Comparison of ENCODE assay signal across 8 cellular contexts in the genomic region with DNA sequence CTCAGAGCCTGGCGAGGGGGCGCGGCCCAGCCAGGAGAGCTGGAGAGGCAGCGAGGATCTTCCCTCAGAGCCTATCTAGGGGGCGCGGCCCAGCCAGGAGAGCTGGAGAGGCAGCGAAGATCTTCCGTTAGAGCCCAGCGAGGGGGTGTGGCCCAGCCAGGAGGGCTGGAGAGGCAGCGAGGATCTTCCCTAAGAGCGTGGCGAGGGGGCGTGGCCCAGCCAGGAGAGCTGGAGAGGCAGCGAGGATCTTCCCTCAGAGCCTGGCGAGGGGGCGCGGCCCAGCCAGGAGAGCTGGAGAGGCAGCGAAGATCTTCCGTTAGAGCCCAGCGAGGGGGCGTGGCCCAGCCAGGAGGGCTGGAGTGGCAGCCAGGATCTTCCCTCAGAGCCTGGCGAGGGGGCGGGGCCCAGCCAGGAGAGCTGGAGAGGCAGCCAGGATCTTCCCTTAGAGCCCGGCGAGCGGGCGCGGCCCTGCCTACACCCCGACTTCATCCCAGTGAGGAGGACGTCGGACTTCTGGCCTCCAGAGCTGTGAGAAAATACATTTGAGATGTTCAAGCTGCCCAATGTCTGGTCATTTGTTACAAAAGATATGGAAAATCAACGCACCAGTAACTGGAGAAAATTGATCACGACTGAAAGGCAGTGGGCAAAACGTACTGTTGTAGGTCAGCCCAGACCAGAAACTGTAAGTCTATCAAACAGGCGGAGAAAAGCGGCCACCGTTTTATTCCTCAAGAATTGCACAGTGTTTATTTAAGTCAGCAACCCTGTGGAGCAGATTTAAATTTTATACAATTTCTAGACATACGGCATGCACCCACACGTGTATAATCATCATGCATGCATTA.
DNase-seq lines count a peak whose midpoint lies in the region; ATAC-seq, FAIRE-seq and TF ChIP-seq lines count a peak whose summit lies in the region.

No MANE protein-coding gene starts in this region.

- peak; percentile 14 for TF ChIP-seq CTCF in neural progenitor cell (IDR thresholded peaks at IDR 0.05)

- peak overlapping the region; percentile 72 for H3K4me3 ChIP-seq in neural progenitor cell
- peak overlapping the region; percentile 27 for H3K4me3 ChIP-seq in thymus (ENCODE audit: low read length)

- H3K4me1 Mint-ChIP-seq in activated naive CD4-positive, alpha-beta T cell treated with anti-CD3 and anti-CD28 coated beads, Interleukin-2, amount 10 ng/mL, durations not matched to agents 7 days and 5 days = peaks cover 9% of the 10 kb centered on the region
- H3K4me1 Mint-ChIP-seq in neural progenitor cell = peaks cover 34% of the 10 kb centered on the region

- DNase-seq in DMS 273 treated with DMSO at 0.1 percent for 48 hours (lab: John Stamatoyannopoulos, UW) (peak; percentile 98), NCI-H748 (lab: John Stamatoyannopoulos, UW; ENCODE audit: unreplicated experiment) (peak; percentile 100), frontal cortex (ENCODE audit: low spot score in 2 of 2) (peak; percentile 49 to 77), neural progenitor cell (ENCODE audit: low spot score) (peak; percentile 100)
- no peak for DNase-seq in activated naive CD4-positive, alpha-beta T cell treated with anti-CD3 and anti-CD28 coated beads, Interleukin-2, amount 10 ng/mL, durations not matched to agents 7 days and 5 days

- H3K27me3 ChIP-seq in neural progenitor cell (no peaks in the 10 kb centered on the region), thymus (ENCODE audit: control insufficient read depth, insufficient read depth) (peaks cover 2% of the 10 kb centered on the region)

- H3F3A ChIP-seq in neural progenitor cell (ENCODE audit: low read depth) = peaks cover 43% of the 10 kb centered on the region

- peak overlapping the region; percentile 23 for H3K4me3 Mint-ChIP-seq in activated naive CD4-positive, alpha-beta T cell treated with anti-CD3 and anti-CD28 coated beads, Interleukin-2, amount 10 ng/mL, durations not matched to agents 7 days and 5 days
- H3K4me3 Mint-ChIP-seq in neural progenitor cell = peak overlapping the region; percentile 84

- H3K36me3 ChIP-seq in neural progenitor cell (no peaks in the 10 kb centered on the region), thymus (ENCODE audit: control insufficient read depth, insufficient read depth) (no peaks in the 10 kb centered on the region)

- peaks cover 38% of the 10 kb centered on the region for H3K4me1 ChIP-seq in neural progenitor cell
- no peaks in the 10 kb centered on the region for H3K4me1 ChIP-seq in thymus (ENCODE audit: control insufficient read depth, insufficient read depth, low read length)

- peaks cover 18% of the 10 kb centered on the region for H3K79me2 ChIP-seq in neural progenitor cell (ENCODE audit: low read depth)

- peaks cover 38% of the 10 kb centered on the region for H3K27me3 Mint-ChIP-seq in activated naive CD4-positive, alpha-beta T cell treated with anti-CD3 and anti-CD28 coated beads, Interleukin-2, amount 10 ng/mL, durations not matched to agents 7 days and 5 days
- H3K27me3 Mint-ChIP-seq in neural progenitor cell (ENCODE audit: insufficient read depth, low read depth) = no peaks in the 10 kb centered on the region

- H3K27ac ChIP-seq in neural progenitor cell = peak overlapping the region; percentile 94
- H3K27ac ChIP-seq in thymus (ENCODE audit: low read depth) = no peak overlapping the region

- H3K36me3 Mint-ChIP-seq in activated naive CD4-positive, alpha-beta T cell treated with anti-CD3 and anti-CD28 coated beads, Interleukin-2, amount 10 ng/mL, durations not matched to agents 7 days and 5 days = no peaks in the 10 kb centered on the region
- peaks cover 8% of the 10 kb centered on the region for H3K36me3 Mint-ChIP-seq in neural progenitor cell

- FAIRE-seq in frontal cortex (lab: Jason Lieb, UNC) = no peak

- no peaks in the 10 kb centered on the region for H3K9me3 Mint-ChIP-seq in activated naive CD4-positive, alpha-beta T cell treated with anti-CD3 and anti-CD28 coated beads, Interleukin-2, amount 10 ng/mL, durations not matched to agents 7 days and 5 days
- H3K9me3 Mint-ChIP-seq in neural progenitor cell = peaks cover 9% of the 10 kb centered on the region

- H3K9me3 ChIP-seq in neural progenitor cell (ENCODE audit: low read depth) (no peaks in the 10 kb centered on the region), thymus (ENCODE audit: control insufficient read depth) (no peaks in the 10 kb centered on the region)

- ATAC-seq in HG03571 (IDR thresholded peaks at IDR 0.05; ENCODE audit: unreplicated experiment) (peak; percentile 77), GM19328 (IDR thresholded peaks at IDR 0.05; ENCODE audit: unreplicated experiment) (no peak)

- H3K27ac Mint-ChIP-seq in activated naive CD4-positive, alpha-beta T cell treated with anti-CD3 and anti-CD28 coated beads, Interleukin-2, amount 10 ng/mL, durations not matched to agents 7 days and 5 days = no peak overlapping the region
- H3K27ac Mint-ChIP-seq in neural progenitor cell = peak overlapping the region; percentile 50

- H3K9ac ChIP-seq in neural progenitor cell = peak overlapping the region; percentile 61

- peak overlapping the region; percentile 93 for H2AFZ ChIP-seq in neural progenitor cell (replicated peaks)

- H3K4me2 ChIP-seq in neural progenitor cell = peak overlapping the region; percentile 93

- CTCF ChIA-PET in activated naive CD4-positive, alpha-beta T cell treated with anti-CD3 and anti-CD28 coated beads, Interleukin-2, amount 10 ng/mL, durations not matched to agents 7 days and 5 days (lab: Charles Lee) = no interaction called here

- no peaks in the 10 kb centered on the region for H4K20me1 ChIP-seq in neural progenitor cell (ENCODE audit: low read depth)

- 7% methylated on average over 39 of the region's 39 CpGs for WGBS in thymus
